Comparison of ENCODE assay signal across 1 cellular context in the genomic region with DNA sequence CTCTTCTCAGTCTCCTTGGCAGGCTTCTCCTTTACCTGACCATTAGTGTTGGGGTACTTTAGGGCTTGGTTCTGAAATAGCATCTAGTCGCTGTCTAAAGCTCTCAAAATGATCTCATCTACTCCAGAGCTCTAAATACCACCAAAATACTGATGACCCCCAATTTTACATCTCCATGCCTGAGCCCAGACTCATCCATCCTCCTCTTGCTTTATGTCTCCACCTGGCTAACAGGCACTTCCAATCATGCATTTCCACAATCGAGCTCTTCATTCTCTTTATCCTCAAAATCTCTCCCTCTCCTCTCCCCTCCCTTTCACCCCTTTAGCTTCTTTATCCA.
TF ChIP-seq lines count a peak whose summit lies in the region.

No MANE protein-coding gene starts in this region.

TF ChIP-seq in HepG2, 621 proteins besides CTCF, POLR2A, EP300 and RAD21 (continued from another document):
- TF ChIP-seq, protein P1, sequence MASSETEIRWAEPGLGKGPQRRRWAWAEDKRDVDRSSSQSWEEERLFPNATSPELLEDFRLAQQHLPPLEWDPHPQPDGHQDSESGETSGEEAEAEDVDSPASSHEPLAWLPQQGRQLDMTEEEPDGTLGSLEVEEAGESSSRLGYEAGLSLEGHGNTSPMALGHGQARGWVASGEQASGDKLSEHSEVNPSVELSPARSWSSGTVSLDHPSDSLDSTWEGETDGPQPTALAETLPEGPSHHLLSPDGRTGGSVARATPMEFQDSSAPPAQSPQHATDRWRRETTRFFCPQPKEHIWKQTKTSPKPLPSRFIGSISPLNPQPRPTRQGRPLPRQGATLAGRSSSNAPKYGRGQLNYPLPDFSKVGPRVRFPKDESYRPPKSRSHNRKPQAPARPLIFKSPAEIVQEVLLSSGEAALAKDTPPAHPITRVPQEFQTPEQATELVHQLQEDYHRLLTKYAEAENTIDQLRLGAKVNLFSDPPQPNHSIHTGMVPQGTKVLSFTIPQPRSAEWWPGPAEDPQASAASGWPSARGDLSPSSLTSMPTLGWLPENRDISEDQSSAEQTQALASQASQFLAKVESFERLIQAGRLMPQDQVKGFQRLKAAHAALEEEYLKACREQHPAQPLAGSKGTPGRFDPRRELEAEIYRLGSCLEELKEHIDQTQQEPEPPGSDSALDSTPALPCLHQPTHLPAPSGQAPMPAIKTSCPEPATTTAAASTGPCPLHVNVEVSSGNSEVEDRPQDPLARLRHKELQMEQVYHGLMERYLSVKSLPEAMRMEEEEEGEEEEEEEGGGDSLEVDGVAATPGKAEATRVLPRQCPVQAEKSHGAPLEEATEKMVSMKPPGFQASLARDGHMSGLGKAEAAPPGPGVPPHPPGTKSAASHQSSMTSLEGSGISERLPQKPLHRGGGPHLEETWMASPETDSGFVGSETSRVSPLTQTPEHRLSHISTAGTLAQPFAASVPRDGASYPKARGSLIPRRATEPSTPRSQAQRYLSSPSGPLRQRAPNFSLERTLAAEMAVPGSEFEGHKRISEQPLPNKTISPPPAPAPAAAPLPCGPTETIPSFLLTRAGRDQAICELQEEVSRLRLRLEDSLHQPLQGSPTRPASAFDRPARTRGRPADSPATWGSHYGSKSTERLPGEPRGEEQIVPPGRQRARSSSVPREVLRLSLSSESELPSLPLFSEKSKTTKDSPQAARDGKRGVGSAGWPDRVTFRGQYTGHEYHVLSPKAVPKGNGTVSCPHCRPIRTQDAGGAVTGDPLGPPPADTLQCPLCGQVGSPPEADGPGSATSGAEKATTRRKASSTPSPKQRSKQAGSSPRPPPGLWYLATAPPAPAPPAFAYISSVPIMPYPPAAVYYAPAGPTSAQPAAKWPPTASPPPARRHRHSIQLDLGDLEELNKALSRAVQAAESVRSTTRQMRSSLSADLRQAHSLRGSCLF (CRISPR knock-in tag; IDR thresholded peaks at IDR 0.05; ENCODE audit: borderline replicate concordance), result no peak
- no peak for TF ChIP-seq REXO4 (CRISPR knock-in tag; IDR thresholded peaks at IDR 0.05; ENCODE audit: borderline replicate concordance)
TF ChIP-seq in HepG2: peak in this region for 0.
